In genomic region chr17:74032222-74032621, GRCh38 we compare ENCODE assay signal across 18 cellular contexts.
DNase-seq lines count a peak whose midpoint lies in the region; ATAC-seq, FAIRE-seq and TF ChIP-seq lines count a peak whose summit lies in the region.
"Had no signal": no experiment of that assay in that cellular context is flagged by ENCODE, and none has a peak within 500 bp of the region (broad histone marks: within the 10 kb centered on the region; RNA-seq: fewer than 3 reads in every experiment).

No MANE protein-coding gene starts in this region.

- H3K4ac ChIP-seq in mesendoderm (ENCODE audit: low read depth, low read length): no peak overlapping the region

- no peaks in the 10 kb centered on the region for H3F3A ChIP-seq in GM23338 (replicated peaks; ENCODE audit: low read depth)

- no peak overlapping the region for H2BK15ac ChIP-seq in mesendoderm (replicated peaks; ENCODE audit: low read depth)

- H3K27me3 Mint-ChIP-seq in GM23338 (ENCODE audit: insufficient read depth, low read depth, poor library complexity): peaks cover 21% of the 10 kb centered on the region
- H3K27me3 Mint-ChIP-seq in T-helper 17 cell: peaks cover 45% of the 10 kb centered on the region
- H3K27me3 Mint-ChIP-seq: CD4-positive, alpha-beta T cell had no signal

- no peak overlapping the region for H4K8ac ChIP-seq in mesendoderm (ENCODE audit: low read depth, low read length)

- H3K4me3 Mint-ChIP-seq in GM23338 (no peak overlapping the region), T-helper 17 cell (no peak overlapping the region)
- H3K4me3 Mint-ChIP-seq: CD4-positive, alpha-beta T cell had no signal

- H3K36me3 Mint-ChIP-seq in GM23338 (ENCODE audit: low read depth) (no peaks in the 10 kb centered on the region), T-helper 17 cell (ENCODE audit: low read depth) (no peaks in the 10 kb centered on the region)

- no peak overlapping the region for H3K56ac ChIP-seq in mesendoderm (ENCODE audit: low read length)

- H3K4me1 Mint-ChIP-seq in GM23338 (peaks cover 37% of the 10 kb centered on the region), T-helper 17 cell (peaks cover 6% of the 10 kb centered on the region)

- H3K27me3 ChIP-seq in GM23338 (ENCODE audit: insufficient read depth): no peaks in the 10 kb centered on the region
- H3K27me3 ChIP-seq in bronchial epithelial cell (ENCODE audit: control insufficient read depth, insufficient read depth, low read length): no peaks in the 10 kb centered on the region
- no peaks in the 10 kb centered on the region for H3K27me3 ChIP-seq in mesendoderm (ENCODE audit: insufficient read depth, low read length, poor library complexity)

- H3K36me3 ChIP-seq in GM23338 (ENCODE audit: insufficient read depth): no peaks in the 10 kb centered on the region
- no peaks in the 10 kb centered on the region for H3K36me3 ChIP-seq in bronchial epithelial cell (ENCODE audit: control insufficient read depth, insufficient read depth, low read length)
- H3K36me3 ChIP-seq in mesendoderm (ENCODE audit: control insufficient read depth, insufficient read depth, low read length): no peaks in the 10 kb centered on the region

- H3K4me1 ChIP-seq in GM23338 (ENCODE audit: insufficient read depth) (no peaks in the 10 kb centered on the region), mesendoderm (ENCODE audit: control insufficient read depth, low read depth, low read length) (peaks cover 2% of the 10 kb centered on the region)
- H3K4me1 ChIP-seq: A549 had no signal

- no peak overlapping the region for H3K9ac ChIP-seq in mesendoderm (ENCODE audit: low read length)

- no peak overlapping the region for H3K18ac ChIP-seq in mesendoderm (ENCODE audit: low read length)

- H4K5ac ChIP-seq in mesendoderm (ENCODE audit: low read length): no peak overlapping the region

- peak overlapping the region; percentile 52; the same call in 1 of the 2 replicates for H2AFZ ChIP-seq in GM23338

- TF ChIP-seq CTCF in GM23338 (conservative IDR thresholded peaks at IDR 0.05; ENCODE audit: low read depth in 2 of 2) (no peak), bronchial epithelial cell (IDR thresholded peaks at IDR 0.05; ENCODE audit: insufficient read depth, low read length, severe bottlenecking) (no peak)

- ATAC-seq in GM23338: peak; percentile 29
- ATAC-seq in T-helper 17 cell: no peak
- ATAC-seq in GM19397 (IDR thresholded peaks at IDR 0.05; ENCODE audit: unreplicated experiment): no peak
- ATAC-seq: A549, HCT116 had no signal

- no peak overlapping the region for H2BK5ac ChIP-seq in mesendoderm (ENCODE audit: low read length)

- H3K9me3 ChIP-seq in T-helper 17 cell (ENCODE audit: control insufficient read depth, low read length, poor library complexity, severe bottlenecking): no peaks in the 10 kb centered on the region
- H3K9me3 ChIP-seq: A549, Caco-2 had no signal

- peak; percentile 40 for FAIRE-seq in bronchial epithelial cell (lab: Jason Lieb, UNC)
- FAIRE-seq: A549, G401.6, GM12891, GM18507 had no signal

- H3K27ac ChIP-seq in GM23338 (ENCODE audit: low read depth): no peak overlapping the region
- no peak overlapping the region for H3K27ac ChIP-seq in mesendoderm (ENCODE audit: low read depth, low read length)
- H3K27ac ChIP-seq: 22Rv1, A549, C4-2B had no signal

- H2BK120ac ChIP-seq in mesendoderm (ENCODE audit: low read depth, low read length): no peak overlapping the region

- no CpG with 5 or more reads among the region's 7 CpGs for WGBS in mesendoderm (ENCODE audit: extremely low coverage, insufficient coverage, low lambda C conversion rate)

- H3K9me2 ChIP-seq in GM23338 (ENCODE audit: insufficient read depth): no peaks in the 10 kb centered on the region

- DNase-seq in GM23338 (ENCODE audit: low spot score) (no peak), T-helper 17 cell (no peak), bronchial epithelial cell (ENCODE audit: low read depth) (no peak), mesendoderm (peak; percentile 32), NCI-H187 (lab: John Stamatoyannopoulos, UW) (no peak), NK-92 (lab: John Stamatoyannopoulos, UW; ENCODE audit: unreplicated experiment) (no peak)
- DNase-seq in activated naive CD4-positive, alpha-beta T cell (lab: John Stamatoyannopoulos, UW): no peak
- DNase-seq: AML-193; Caco-2; CD4-positive, alpha-beta T cell had no signal

- H3K9me3 Mint-ChIP-seq in GM23338: no peaks in the 10 kb centered on the region
- H3K9me3 Mint-ChIP-seq: CD4-positive, alpha-beta T cell had no signal

- H3K23ac ChIP-seq in mesendoderm (ENCODE audit: low read length): no peak overlapping the region

- H3K79me1 ChIP-seq in mesendoderm (ENCODE audit: low read length): no peaks in the 10 kb centered on the region

- H3K4me2 ChIP-seq in GM23338 (peak overlapping the region; percentile 43), mesendoderm (ENCODE audit: low read length) (no peak overlapping the region)
- H3K4me2 ChIP-seq: A549 had no signal

- H3K4me3 ChIP-seq in GM23338 (no peak overlapping the region), bronchial epithelial cell (ENCODE audit: low read depth, low read length) (no peak overlapping the region), mesendoderm (ENCODE audit: low read length) (no peak overlapping the region)
- H3K4me3 ChIP-seq: A549 had no signal

- H2AK5ac ChIP-seq in mesendoderm (ENCODE audit: low read length): no peak overlapping the region

- H3K79me2 ChIP-seq in GM23338 (replicated peaks; ENCODE audit: insufficient read depth) (no peaks in the 10 kb centered on the region), mesendoderm (ENCODE audit: control insufficient read depth, insufficient read depth, low read length) (no peaks in the 10 kb centered on the region)

- 0 out of 2 replicates have a peak overlapping the region, but pooled peaks have one; percentile 7 for H3K27ac Mint-ChIP-seq in GM23338
- peak overlapping the region; percentile 45 for H3K27ac Mint-ChIP-seq in T-helper 17 cell
- H3K27ac Mint-ChIP-seq: CD4-positive, alpha-beta T cell had no signal

- no peaks in the 10 kb centered on the region for H4K20me1 ChIP-seq in GM23338 (replicated peaks; ENCODE audit: insufficient read depth)

TF ChIP-seq in GM23338, 12 proteins besides CTCF, POLR2A, EP300 and RAD21:
- TF ChIP-seq NANOG (IDR thresholded peaks at IDR 0.05; ENCODE audit: borderline replicate concordance): no peak
- TF ChIP-seq CREB1 (CRISPR knock-in tag; IDR thresholded peaks at IDR 0.05; ENCODE audit: low read depth): no peak
- TF ChIP-seq STAT1 (IDR thresholded peaks at IDR 0.05; ENCODE audit: unreplicated experiment): no peak
- TF ChIP-seq REST (IDR thresholded peaks at IDR 0.05; ENCODE audit: unreplicated experiment): no peak
- no peak for TF ChIP-seq JUNB (IDR thresholded peaks at IDR 0.05; ENCODE audit: unreplicated experiment)
